Comparison of ENCODE assay signal across 8 cellular contexts in genomic region chr2:230864605-230865323, GRCh38. TPM values are rescaled to one million over a fixed set of nuclear protein-coding genes. Genes with fewer than 3 reads are reported as not detected.
DNase-seq lines count a peak whose midpoint lies in the region; ATAC-seq and TF ChIP-seq lines count a peak whose summit lies in the region.

Gene ITM2C (plus strand): TSS chr2:230864942. CDS start chr2:230865026, 84 bp downstream.

- peak within 1 kb of the TSS; percentile 95 for H3K27ac Mint-ChIP-seq in GM23338

- no peaks in the 10 kb centered on the region for H3K9me3 Mint-ChIP-seq in GM23338

- H3K27me3 ChIP-seq in GM23338 (ENCODE audit: insufficient read depth) (no peaks in the 10 kb centered on the region), iPS DF 6.9 (ENCODE audit: control insufficient read depth, insufficient read depth, low read length) (no peaks in the 10 kb centered on the region), skeletal muscle satellite cell (ENCODE audit: control insufficient read depth, insufficient read depth, low read length) (peaks cover 35% of the 10 kb centered on the region)

- H3F3A ChIP-seq in GM23338 (replicated peaks; ENCODE audit: low read depth) = peaks cover 9% of the 10 kb centered on the region; the same call in 1 of the 2 replicates

- H3K4me1 ChIP-seq in GM23338 (ENCODE audit: insufficient read depth) = peaks cover 57% of the 10 kb centered on the region
- peaks cover 30% of the 10 kb centered on the region for H3K4me1 ChIP-seq in iPS DF 6.9 (ENCODE audit: control insufficient read depth, insufficient read depth, low read length)
- H3K4me1 ChIP-seq in skeletal muscle satellite cell (ENCODE audit: control insufficient read depth, insufficient read depth, low read length) = peaks cover 11% of the 10 kb centered on the region

- peaks cover 49% of the 10 kb centered on the region for H3K79me2 ChIP-seq in GM23338 (replicated peaks; ENCODE audit: insufficient read depth)

- TF ChIP-seq CTCF in GM23338 (conservative IDR thresholded peaks at IDR 0.05; ENCODE audit: low read depth in 2 of 2) (peak; percentile 23 to 53; a peak in 3 of 4 replicates), astrocyte of the spinal cord (IDR thresholded peaks at IDR 0.05; ENCODE audit: low read depth, low read length) (peak; percentile 22)

- H3K27me3 Mint-ChIP-seq in GM23338 (ENCODE audit: insufficient read depth, low read depth, poor library complexity) = peaks cover 23% of the 10 kb centered on the region

- peak within 1 kb of the TSS; percentile 98 for H2AFZ ChIP-seq in GM23338

- peaks cover 11% of the 10 kb centered on the region; the same call in 2 of the 3 replicates for H3K36me3 Mint-ChIP-seq in GM23338 (ENCODE audit: low read depth)

- H3K9ac ChIP-seq in skeletal muscle satellite cell (ENCODE audit: low read depth, low read length) = peak within 1 kb of the TSS; percentile 78

- H3K9me2 ChIP-seq in GM23338 (ENCODE audit: insufficient read depth) = no peaks in the 10 kb centered on the region

- H3K9me3 ChIP-seq in iPS DF 6.9 (ENCODE audit: control insufficient read depth, insufficient read depth, low read length) (no peaks in the 10 kb centered on the region), skeletal muscle satellite cell (replicated peaks; ENCODE audit: low read length) (no peaks in the 10 kb centered on the region)

- WGBS in iPS DF 6.9 (ENCODE audit: insufficient coverage, insufficient read length) = no CpG with 5 or more reads among the region's 77 CpGs

- H3K4me3 ChIP-seq in GM23338 = peak within 1 kb of the TSS; percentile 98
- H3K4me3 ChIP-seq in astrocyte of the spinal cord (ENCODE audit: low read depth, low read length) = peak within 1 kb of the TSS; percentile 68
- peak within 1 kb of the TSS; percentile 95 for H3K4me3 ChIP-seq in iPS DF 6.9 (ENCODE audit: low read length)
- H3K4me3 ChIP-seq in skeletal muscle satellite cell (ENCODE audit: low read length) = peak within 1 kb of the TSS; percentile 91

- peak; percentile 17 for ATAC-seq in GM23338

- H3K4me2 ChIP-seq in GM23338 (peak within 1 kb of the TSS; percentile 88), skeletal muscle satellite cell (ENCODE audit: low read length) (peak within 1 kb of the TSS; percentile 97)

- H3K27ac ChIP-seq in GM23338 (ENCODE audit: low read depth) = peak within 1 kb of the TSS; percentile 97
- no peak within 1 kb of the TSS for H3K27ac ChIP-seq in iPS DF 6.9 (ENCODE audit: low read length)

- peak within 1 kb of the TSS; percentile 92 for H3K4me3 Mint-ChIP-seq in GM23338

- peaks cover 67% of the 10 kb centered on the region for H3K4me1 Mint-ChIP-seq in GM23338

- H3K36me3 ChIP-seq in GM23338 (ENCODE audit: insufficient read depth) = no peaks in the 10 kb centered on the region
- no peaks in the 10 kb centered on the region for H3K36me3 ChIP-seq in iPS DF 6.9 (ENCODE audit: control insufficient read depth, insufficient read depth, low read length)
- no peaks in the 10 kb centered on the region for H3K36me3 ChIP-seq in skeletal muscle satellite cell (ENCODE audit: insufficient read depth, low read length)

- DNase-seq in GF-D8 (lab: John Stamatoyannopoulos, UW) (peak; percentile 22), GM23338 (ENCODE audit: low spot score) (peak; percentile 82), LoVo (ENCODE audit: low spot score) (peak; percentile 81), T-helper 9 cell (peak; percentile 66), astrocyte of the spinal cord (ENCODE audit: low read depth, low spot score) (peak; percentile 38), iPS DF 6.9 (ENCODE audit: low read depth, low spot score) (no peak), NK-92 (lab: John Stamatoyannopoulos, UW; ENCODE audit: unreplicated experiment) (no peak)

- H4K20me1 ChIP-seq in GM23338 (replicated peaks; ENCODE audit: insufficient read depth) = peaks cover 8% of the 10 kb centered on the region; the same call in 1 of the 2 replicates

- in situ Hi-C loops in astrocyte of the spinal cord (cut with HindIII; ENCODE audit: low sequenced_read_pairs) = no loop called here

TF ChIP-seq in GM23338, 12 proteins besides CTCF, POLR2A, EP300 and RAD21 (continues in another document):
- TF ChIP-seq EZH2 (IDR thresholded peaks at IDR 0.05; ENCODE audit: low read depth, unreplicated experiment) (no peak), NANOG (IDR thresholded peaks at IDR 0.05; ENCODE audit: borderline replicate concordance) (no peak), POLR2AphosphoS5 (IDR thresholded peaks at IDR 0.05; ENCODE audit: low read depth) (peak; percentile 75), ETS1 (IDR thresholded peaks at IDR 0.05) (peak; percentile 32; the same call in 1 of the 2 replicates), ZNF462 (CRISPR knock-in tag; IDR thresholded peaks at IDR 0.05) (no peak), CREB1 (CRISPR knock-in tag; IDR thresholded peaks at IDR 0.05; ENCODE audit: low read depth) (no peak), ZNF331 (CRISPR knock-in tag; IDR thresholded peaks at IDR 0.05; ENCODE audit: low read depth) (no peak), ZNF114 (CRISPR knock-in tag; IDR thresholded peaks at IDR 0.05) (no peak), STAT1 (IDR thresholded peaks at IDR 0.05; ENCODE audit: unreplicated experiment) (no peak), JUNB (IDR thresholded peaks at IDR 0.05; ENCODE audit: unreplicated experiment) (no peak), EZH2phosphoT487 (IDR thresholded peaks at IDR 0.05; ENCODE audit: unreplicated experiment) (no peak)

RNA-seq across cellular contexts. Expression of gene ITM2C, which starts in this region (rescaled TPM):
- 314 and 367 TPM in 2 replicates for total RNA-seq in GM23338 (2014; rRNA removed; shearing (Covaris generic))
- 240 and 241 TPM in 2 replicates for polyA plus RNA-seq in GM23338 (2016; fragmentation: Nextera tagmentation; extraction: Ambion mirVana)
- total RNA-seq in skeletal muscle satellite cell (2012; rRNA removed) = 11.2 and 22.3 TPM in 2 replicates

Comparison
In these comparisons a context has a peak if more than half of its experiments do, and no peak if none do; other contexts are left out.
1. DNase-seq: peak in GF-D8 (single experiment), GM23338 (single experiment), LoVo (single experiment), T-helper 9 cell (single experiment) and astrocyte of the spinal cord (single experiment); none in iPS DF 6.9 (single experiment) and NK-92 (single experiment).
2. Peak in every context shown above with its lines, with median percentiles within 50 percentile points of each other: H3K4me3 ChIP-seq.